20 cellular contexts compared by ENCODE assay signal in the genomic region with DNA sequence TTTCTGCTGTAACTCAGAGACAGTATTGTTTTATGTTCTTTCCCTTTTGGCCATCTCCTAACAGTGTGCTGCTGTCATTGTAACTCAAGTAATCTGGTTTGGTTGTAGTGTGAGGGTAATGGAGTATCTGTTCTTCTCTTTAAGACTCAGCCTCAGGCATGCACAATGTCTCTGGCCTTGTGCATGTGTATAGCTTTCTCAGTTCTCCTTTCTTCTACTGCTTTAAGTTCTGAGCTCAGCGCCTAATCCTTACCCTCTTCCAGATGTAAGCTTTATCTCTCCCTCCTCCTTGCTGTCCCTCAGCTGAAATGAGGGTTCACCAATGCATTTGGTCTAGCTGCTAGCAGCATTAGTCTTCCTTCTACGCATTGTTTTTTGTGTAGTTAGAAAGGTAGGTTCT.
DNase-seq lines count a peak whose midpoint lies in the region; ATAC-seq and TF ChIP-seq lines count a peak whose summit lies in the region.
"Had no signal": no experiment of that assay in that cellular context is flagged by ENCODE, and none has a peak within 500 bp of the region (broad histone marks: within the 10 kb centered on the region; RNA-seq: fewer than 3 reads in every experiment).

No MANE protein-coding gene starts in this region.

- H3K27ac Mint-ChIP-seq in activated CD4-positive, alpha-beta T cell treated with anti-CD3 and anti-CD28 coated beads for 36 hours = no peak overlapping the region
- H3K27ac Mint-ChIP-seq: CD14-positive monocyte, HFFc6 had no signal

- no peaks in the 10 kb centered on the region for H3K79me2 ChIP-seq in osteoblast (ENCODE audit: insufficient read depth, low read length)

- H3K36me3 ChIP-seq in osteoblast (ENCODE audit: insufficient read depth, low read length) = no peaks in the 10 kb centered on the region
- H3K36me3 ChIP-seq: SJCRH30 had no signal

- no peaks in the 10 kb centered on the region for H3K4me1 ChIP-seq in osteoblast (ENCODE audit: insufficient read depth, low read length)
- H3K4me1 ChIP-seq: SJCRH30 had no signal

- DNase-seq in OCI-M1 (lab: John Stamatoyannopoulos, UW) (peak; percentile 54), osteoblast (ENCODE audit: insufficient read length, low spot score, missing footprints) (peak; percentile 38), NCI-H128 (lab: John Stamatoyannopoulos, UW; ENCODE audit: unreplicated experiment) (no peak)
- no peak for DNase-seq in activated CD4-positive, alpha-beta T cell treated with anti-CD3 and anti-CD28 coated beads for 36 hours
- DNase-seq: AML-193, Caco-2, EL, HFFc6, NCI-H1048, NCI-H146, NCI-H2081 treated with DMSO at 0.1 percent for 48 hours, NCI-H510A, NCI-H82, SJCRH30, T-helper 2 cell had no signal

- H3K27me3 Mint-ChIP-seq in activated CD4-positive, alpha-beta T cell treated with anti-CD3 and anti-CD28 coated beads for 36 hours = no peaks in the 10 kb centered on the region

- no peaks in the 10 kb centered on the region for H3K9me3 ChIP-seq in osteoblast (ENCODE audit: low read depth, low read length)
- H3K9me3 ChIP-seq: Caco-2, SJCRH30 had no signal

- H4K20me1 ChIP-seq in osteoblast (ENCODE audit: insufficient read depth, low read length) = no peaks in the 10 kb centered on the region

- no peak overlapping the region for H3K4me3 Mint-ChIP-seq in activated CD4-positive, alpha-beta T cell treated with anti-CD3 and anti-CD28 coated beads for 36 hours
- H3K4me3 Mint-ChIP-seq: CD14-positive monocyte, HFFc6 had no signal

- no peaks in the 10 kb centered on the region for H3K36me3 Mint-ChIP-seq in activated CD4-positive, alpha-beta T cell treated with anti-CD3 and anti-CD28 coated beads for 36 hours (ENCODE audit: low read depth)
- H3K36me3 Mint-ChIP-seq: CD14-positive monocyte had no signal

- no peak overlapping the region for H3K4me3 ChIP-seq in osteoblast (ENCODE audit: insufficient read depth, low read length)
- H3K4me3 ChIP-seq: K562, SJCRH30 had no signal

- no peak overlapping the region for H3K27ac ChIP-seq in osteoblast (ENCODE audit: low read depth, low read length)
- H3K27ac ChIP-seq: SJCRH30 had no signal

- no peak overlapping the region for H2AFZ ChIP-seq in osteoblast (ENCODE audit: low read length)

- peaks cover 8% of the 10 kb centered on the region for H3K9me3 Mint-ChIP-seq in activated CD4-positive, alpha-beta T cell treated with anti-CD3 and anti-CD28 coated beads for 36 hours (ENCODE audit: low read depth)

- peak; percentile 45 for ATAC-seq in GM18868 (IDR thresholded peaks at IDR 0.05; ENCODE audit: unreplicated experiment)
- peak; percentile 64 for ATAC-seq in HG03103 (IDR thresholded peaks at IDR 0.05; ENCODE audit: low read depth, unreplicated experiment)
- no peak for ATAC-seq in activated CD4-positive, alpha-beta T cell treated with anti-CD3 and anti-CD28 coated beads for 36 hours
- no peak for ATAC-seq in esophagus mucosa
- ATAC-seq: K562 had no signal

- CTCF ChIA-PET in activated CD4-positive, alpha-beta T cell treated with anti-CD3 and anti-CD28 coated beads for 36 hours (lab: Charles Lee) = interaction anchor here (1.3 kb wide), 1 partner anchor 10 kb away, joined by 3 read pairs; no protein-coding TSS in a partner anchor

- TF ChIP-seq CTCF in osteoblast (IDR thresholded peaks at IDR 0.05; ENCODE audit: extremely low read depth, low read depth, low read length) = no peak

- POLR2A ChIA-PET in activated CD4-positive, alpha-beta T cell treated with anti-CD3 and anti-CD28 coated beads for 36 hours (lab: Charles Lee) = no interaction called here

- intact Hi-C loops in activated CD4-positive, alpha-beta T cell treated with anti-CD3 and anti-CD28 coated beads for 36 hours (cut with DNase I, micrococcal nuclease) = no loop called here

- no peak overlapping the region for H3K4me2 ChIP-seq in osteoblast (ENCODE audit: insufficient read depth, low read length)

- no peaks in the 10 kb centered on the region for H3K4me1 Mint-ChIP-seq in activated CD4-positive, alpha-beta T cell treated with anti-CD3 and anti-CD28 coated beads for 36 hours
- H3K4me1 Mint-ChIP-seq: CD14-positive monocyte had no signal

- H3K27me3 ChIP-seq in osteoblast (ENCODE audit: insufficient read depth, low read length) = no peaks in the 10 kb centered on the region
- H3K27me3 ChIP-seq: SJCRH30 had no signal

Comparison
In these comparisons a context has a peak if more than half of its experiments do, and no peak if none do; other contexts are left out.
1. ATAC-seq: peak in GM18868 (single experiment) and HG03103 (single experiment); none in activated CD4-positive, alpha-beta T cell treated with anti-CD3 and anti-CD28 coated beads for 36 hours (single experiment) and esophagus mucosa (single experiment).
2. DNase-seq: peak in OCI-M1 (single experiment) and osteoblast (single experiment); none in activated CD4-positive, alpha-beta T cell treated with anti-CD3 and anti-CD28 coated beads for 36 hours (single experiment) and NCI-H128 (single experiment).